ENCODE assay signal across 1 cellular context in the genomic region with DNA sequence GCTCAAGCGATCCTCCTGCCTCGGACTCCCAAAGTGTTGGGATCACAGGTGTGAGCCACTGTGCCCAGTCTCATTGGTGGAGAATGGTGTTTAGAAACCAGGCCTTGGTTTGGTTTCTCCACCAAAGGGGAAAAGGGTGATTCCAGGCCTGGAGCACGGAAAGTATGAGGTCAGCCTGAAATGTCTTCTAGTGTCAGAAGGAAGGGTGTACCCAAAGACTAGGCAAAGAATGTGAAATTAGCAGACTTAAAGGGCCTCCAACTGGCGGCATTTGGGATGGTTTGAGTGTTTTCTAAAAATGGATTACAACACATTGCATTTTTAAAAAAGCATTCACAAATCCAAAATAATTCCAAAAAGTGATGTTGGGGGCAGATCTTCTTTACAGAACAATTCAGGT.
TF ChIP-seq lines count a peak whose summit lies in the region.

No MANE protein-coding gene starts in this region.

TF ChIP-seq in HCT116, 20 proteins besides CTCF, POLR2A, EP300 and RAD21 (continued from another document):
- TF ChIP-seq, protein P1, sequence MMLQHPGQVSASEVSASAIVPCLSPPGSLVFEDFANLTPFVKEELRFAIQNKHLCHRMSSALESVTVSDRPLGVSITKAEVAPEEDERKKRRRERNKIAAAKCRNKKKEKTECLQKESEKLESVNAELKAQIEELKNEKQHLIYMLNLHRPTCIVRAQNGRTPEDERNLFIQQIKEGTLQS (IDR thresholded peaks at IDR 0.05): no peak
- TF ChIP-seq EZH2phosphoT487 (IDR thresholded peaks at IDR 0.05; ENCODE audit: borderline replicate concordance): no peak
- TF ChIP-seq YY1 (IDR thresholded peaks at IDR 0.05; ENCODE audit: extremely low read depth, insufficient replicate concordance, low read depth, low read length): no peak
- no peak for TF ChIP-seq ZBTB33 (IDR thresholded peaks at IDR 0.05; ENCODE audit: extremely low read depth, insufficient replicate concordance, low read length)
